ENCODE assay signal across 23 cellular contexts in genomic region chr11:117192401-117192875, GRCh38. TPM values are rescaled to one million over a fixed set of nuclear protein-coding genes. Genes with fewer than 3 reads are reported as not detected.
DNase-seq lines count a peak whose midpoint lies in the region; ATAC-seq, FAIRE-seq and TF ChIP-seq lines count a peak whose summit lies in the region.
"Had no signal": no experiment of that assay in that cellular context is flagged by ENCODE, and none has a peak within 500 bp of the region (broad histone marks: within the 10 kb centered on the region; RNA-seq: fewer than 3 reads in every experiment).

No MANE protein-coding gene starts in this region.

- peaks cover 31 to 55% of the 10 kb centered on the region in 2 donors for H3K4me1 Mint-ChIP-seq in stimulated activated naive B cell treated with anti-CD40 and anti-IgM and Interleukin-4, amounts not matched to agents 10 μg/mL and 1 μg/mL and 100 μg/mL, for 72 hours

- H3K27me3 Mint-ChIP-seq in stimulated activated naive B cell treated with anti-CD40 and anti-IgM and Interleukin-4, amounts not matched to agents 10 μg/mL and 1 μg/mL and 100 μg/mL, for 72 hours: no peaks in the 10 kb centered on the region

- peaks cover 69 to 73% of the 10 kb centered on the region in 2 donors for H3K36me3 Mint-ChIP-seq in stimulated activated naive B cell treated with anti-CD40 and anti-IgM and Interleukin-4, amounts not matched to agents 10 μg/mL and 1 μg/mL and 100 μg/mL, for 72 hours

- FAIRE-seq in kidney (lab: Jason Lieb, UNC): no peak
- FAIRE-seq: A204.1, GM19239, HTR-8/SVneo had no signal

- TF ChIP-seq CTCF in RWPE2 (IDR thresholded peaks at IDR 0.05; ENCODE audit: poor library complexity, severe bottlenecking) (no peak), kidney (IDR thresholded peaks at IDR 0.05; ENCODE audit: borderline replicate concordance, extremely low read depth, insufficient read depth) (no peak)

- no peak overlapping the region for H3K4me3 Mint-ChIP-seq in stimulated activated naive B cell treated with anti-CD40 and anti-IgM and Interleukin-4, amounts not matched to agents 10 μg/mL and 1 μg/mL and 100 μg/mL, for 72 hours
- H3K4me3 Mint-ChIP-seq: H9 had no signal

- peak overlapping the region; percentile 62 for H3K27ac Mint-ChIP-seq in stimulated activated naive B cell treated with anti-CD40 and anti-IgM and Interleukin-4, amounts not matched to agents 10 μg/mL and 1 μg/mL and 100 μg/mL, for 72 hours

- ATAC-seq in Right ventricle myocardium superior (ENCODE audit: poor library complexity) (no peak), RWPE2 (ENCODE audit: low read depth) (no peak), GM18870 (IDR thresholded peaks at IDR 0.05; ENCODE audit: unreplicated experiment) (no peak)
- ATAC-seq in stimulated activated naive B cell treated with anti-CD40 and anti-IgM and Interleukin-4, amounts not matched to agents 10 μg/mL and 1 μg/mL and 100 μg/mL, for 72 hours (replicated peaks): no peak

- H3K36me3 ChIP-seq in RWPE2 (ENCODE audit: low read depth) (peaks cover 8% of the 10 kb centered on the region; the same call in 1 of the 2 replicates), kidney (ENCODE audit: control insufficient read depth in 1 of 2, insufficient read depth in 2 of 2, low read length in 2 of 2) (peaks cover 22 to 34% of the 10 kb centered on the region in 2 donors)

- intact Hi-C loops in cardiac septum (cut with DNase I): no loop called here
- intact Hi-C loops in Right ventricle myocardium superior (cut with DNase I): no loop called here
- intact Hi-C loops in kidney (cut with DNase I): no loop called here

- no peaks in the 10 kb centered on the region for H3K27me3 ChIP-seq in RWPE2 (ENCODE audit: insufficient read depth, poor library complexity, severe bottlenecking)
- H3K27me3 ChIP-seq: Peyer's patch had no signal

- no peaks in the 10 kb centered on the region for H3K9me3 ChIP-seq in RWPE2 (ENCODE audit: severe bottlenecking)
- no peaks in the 10 kb centered on the region for H3K9me3 ChIP-seq in kidney (ENCODE audit: control insufficient read depth in 1 of 2, low read length in 2 of 2)
- H3K9me3 ChIP-seq: Caco-2, Peyer's patch had no signal

- no peaks in the 10 kb centered on the region for H3K9me3 Mint-ChIP-seq in stimulated activated naive B cell treated with anti-CD40 and anti-IgM and Interleukin-4, amounts not matched to agents 10 μg/mL and 1 μg/mL and 100 μg/mL, for 72 hours
- H3K9me3 Mint-ChIP-seq: H9 had no signal

- H3K4me3 ChIP-seq in RWPE2 (ENCODE audit: severe bottlenecking): no peak overlapping the region
- H3K4me3 ChIP-seq in kidney (ENCODE audit: low read length in 2 of 2): no peak overlapping the region
- H3K4me3 ChIP-seq: Peyer's patch had no signal

- H3K4me1 ChIP-seq in RWPE2 (ENCODE audit: insufficient read depth, poor library complexity, severe bottlenecking) (no peaks in the 10 kb centered on the region), kidney (ENCODE audit: control insufficient read depth in 1 of 2, insufficient read depth in 1 of 2, low read depth in 1 of 2, low read length in 2 of 2) (no peaks in the 10 kb centered on the region)

- DNase-seq in cardiac septum (ENCODE audit: low spot score) (peak; percentile 72), Right ventricle myocardium superior (no peak), RWPE2 (ENCODE audit: low spot score) (peak; percentile 43), kidney (peak; percentile 25), NCI-H345 (lab: John Stamatoyannopoulos, UW) (no peak), SIG-M5 treated with dmso at 0.1 percent for 504 hours (lab: John Stamatoyannopoulos, UW; ENCODE audit: unreplicated experiment) (no peak)
- DNase-seq in stimulated activated naive B cell treated with anti-CD40 and anti-IgM and Interleukin-4, amounts not matched to agents 10 μg/mL and 1 μg/mL and 100 μg/mL, for 72 hours: no peak
- DNase-seq: EL, H9, MV-4-11, NCI-H1417 treated with DMSO at 0.1 percent for 48 hours, NCI-H2029, NCI-H2171 treated with DMSO at 0.1 percent for 48 hours, NCI-H510A, Peyer's patch, SHP77 treated with DMSO at 0.1 percent for 48 hours had no signal

- H3K27ac ChIP-seq in RWPE2 (ENCODE audit: poor library complexity, severe bottlenecking) (no peak overlapping the region), kidney (ENCODE audit: low read depth in 2 of 2, low read length in 2 of 2) (no peak overlapping the region)
- H3K27ac ChIP-seq: C4-2B, HL-60, Peyer's patch had no signal

- no peak overlapping the region for H3K9ac ChIP-seq in kidney (ENCODE audit: low read length in 2 of 2)

RNA-seq across cellular contexts. Expression of gene TAGLN, which starts 6.7 kb away (rescaled TPM):
- 317 TPM for total RNA-seq in cardiac septum
- 91.4 TPM for total RNA-seq in Right ventricle myocardium superior
- total RNA-seq in kidney: 846 TPM
- polyA plus RNA-seq in kidney (ENCODE audit: insufficient read depth, low read depth, low replicate concordance): 776 TPM

RNA-seq across cellular contexts. Expression of gene SIDT2, which starts 13.9 kb away (rescaled TPM):
- total RNA-seq in cardiac septum: 25.3 TPM
- 19.5 TPM for total RNA-seq in Right ventricle myocardium superior
- 37.4 TPM for total RNA-seq in kidney
- polyA plus RNA-seq in kidney (ENCODE audit: insufficient read depth, low read depth, low replicate concordance): 16.4 TPM

RNA-seq across cellular contexts. Expression of gene PCSK7, which starts 39.4 kb away (rescaled TPM):
- total RNA-seq in cardiac septum: 45.5 TPM
- total RNA-seq in Right ventricle myocardium superior: 22.3 TPM
- 70.2 TPM for total RNA-seq in kidney
- 14.5 TPM for polyA plus RNA-seq in kidney (ENCODE audit: insufficient read depth, low read depth, low replicate concordance)

RNA-seq across cellular contexts. Expression of gene RNF214, which starts 40.0 kb away (rescaled TPM):
- total RNA-seq in cardiac septum: 27.6 TPM
- total RNA-seq in Right ventricle myocardium superior: 19.8 TPM
- total RNA-seq in kidney: 24.7 TPM
- polyA plus RNA-seq in kidney (ENCODE audit: insufficient read depth, low read depth, low replicate concordance): 8.5 TPM

RNA-seq across cellular contexts. Expression of gene PAFAH1B2, which starts 48.4 kb away (rescaled TPM):
- total RNA-seq in cardiac septum (68.9 TPM), Right ventricle myocardium superior (42.6 TPM), kidney (90.2 TPM)
- polyA plus RNA-seq in kidney (ENCODE audit: insufficient read depth, low read depth, low replicate concordance): 29.4 TPM

Comparison
In these comparisons a context has a peak if more than half of its experiments do, and no peak if none do; other contexts are left out.
1. DNase-seq: peak in cardiac septum (single experiment), RWPE2 (single experiment) and kidney (single experiment); none in Right ventricle myocardium superior (single experiment), stimulated activated naive B cell treated with anti-CD40 and anti-IgM and Interleukin-4, amounts not matched to agents 10 μg/mL and 1 μg/mL and 100 μg/mL, for 72 hours (single experiment), NCI-H345 (single experiment) and SIG-M5 treated with dmso at 0.1 percent for 504 hours (single experiment).